In the genomic region with DNA sequence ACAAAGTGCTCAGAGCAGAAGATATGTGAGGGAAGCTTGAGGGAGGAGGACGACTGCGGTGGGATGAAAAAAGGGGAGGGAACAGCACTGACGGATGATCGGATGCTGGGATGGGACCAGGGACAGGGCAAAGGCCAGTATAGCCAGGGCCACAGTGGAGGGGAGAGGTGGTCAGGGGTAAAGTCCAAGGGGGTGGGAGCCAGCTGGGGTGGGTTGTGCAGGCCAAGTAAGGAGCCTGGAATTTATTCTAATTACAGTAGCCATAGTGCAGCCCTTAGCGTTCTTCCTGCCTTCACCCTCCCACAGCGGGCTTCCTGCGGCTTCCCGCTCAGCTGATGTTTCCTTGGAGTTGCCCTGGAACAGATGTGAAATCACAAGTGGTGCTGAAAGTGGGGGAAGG, we compare ENCODE assay signal across 1 cellular context.
TF ChIP-seq lines count a peak whose summit lies in the region.

No MANE protein-coding gene starts in this region.

TF ChIP-seq in SK-N-SH treated with all-trans-retinoic acid at 6 μM for 48 hours, 23 proteins besides CTCF, POLR2A, EP300 and RAD21 (continued from another document):
- no peak for TF ChIP-seq POU6F1 (CRISPR knock-in tag; IDR thresholded peaks at IDR 0.05; ENCODE audit: borderline replicate concordance, low read depth)
- no peak for TF ChIP-seq GLIS3 (CRISPR knock-in tag; IDR thresholded peaks at IDR 0.05)
- TF ChIP-seq TCF4 (CRISPR knock-in tag; IDR thresholded peaks at IDR 0.05; ENCODE audit: borderline replicate concordance), result no peak
